1 cellular context compared by ENCODE assay signal in the genomic region with DNA sequence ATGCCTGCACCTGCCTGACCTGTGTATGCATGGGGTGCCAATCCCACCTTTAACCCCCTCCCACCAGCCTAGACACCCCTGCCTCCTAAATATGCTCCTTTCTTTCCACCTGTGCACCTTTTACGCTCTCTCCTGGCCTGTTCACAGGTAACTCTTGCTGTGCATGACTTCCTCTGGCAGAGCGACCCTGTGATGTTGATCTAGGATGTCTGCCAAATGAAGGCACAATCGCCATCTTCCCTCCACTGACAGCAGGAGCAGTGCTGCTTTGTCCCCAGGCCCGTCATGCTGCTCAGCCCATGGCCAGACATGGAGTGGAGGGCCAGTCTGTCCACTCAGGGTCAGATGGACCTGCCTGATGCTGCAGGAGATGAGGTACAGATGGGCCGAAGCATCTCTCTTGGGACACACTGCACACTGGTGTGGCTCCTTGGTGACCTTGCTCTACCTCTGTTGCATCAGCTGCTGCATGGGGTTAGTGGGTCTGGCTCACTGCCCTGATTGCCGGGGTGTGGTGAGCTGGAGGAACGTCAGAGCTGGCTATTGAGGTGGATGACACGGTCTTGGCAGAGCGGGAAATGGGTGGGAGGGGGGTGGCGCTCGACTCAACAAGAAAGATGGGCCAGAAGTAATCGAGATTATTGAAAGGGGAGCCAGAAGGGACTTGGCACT.
TF ChIP-seq lines count a peak whose summit lies in the region.

No MANE protein-coding gene starts in this region.

TF ChIP-seq in GM23338, 12 proteins besides CTCF, POLR2A, EP300 and RAD21 (continued from another document):
- TF ChIP-seq, protein P1, sequence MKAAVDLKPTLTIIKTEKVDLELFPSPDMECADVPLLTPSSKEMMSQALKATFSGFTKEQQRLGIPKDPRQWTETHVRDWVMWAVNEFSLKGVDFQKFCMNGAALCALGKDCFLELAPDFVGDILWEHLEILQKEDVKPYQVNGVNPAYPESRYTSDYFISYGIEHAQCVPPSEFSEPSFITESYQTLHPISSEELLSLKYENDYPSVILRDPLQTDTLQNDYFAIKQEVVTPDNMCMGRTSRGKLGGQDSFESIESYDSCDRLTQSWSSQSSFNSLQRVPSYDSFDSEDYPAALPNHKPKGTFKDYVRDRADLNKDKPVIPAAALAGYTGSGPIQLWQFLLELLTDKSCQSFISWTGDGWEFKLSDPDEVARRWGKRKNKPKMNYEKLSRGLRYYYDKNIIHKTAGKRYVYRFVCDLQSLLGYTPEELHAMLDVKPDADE (IDR thresholded peaks at IDR 0.05): no peak
